In the genomic region with DNA sequence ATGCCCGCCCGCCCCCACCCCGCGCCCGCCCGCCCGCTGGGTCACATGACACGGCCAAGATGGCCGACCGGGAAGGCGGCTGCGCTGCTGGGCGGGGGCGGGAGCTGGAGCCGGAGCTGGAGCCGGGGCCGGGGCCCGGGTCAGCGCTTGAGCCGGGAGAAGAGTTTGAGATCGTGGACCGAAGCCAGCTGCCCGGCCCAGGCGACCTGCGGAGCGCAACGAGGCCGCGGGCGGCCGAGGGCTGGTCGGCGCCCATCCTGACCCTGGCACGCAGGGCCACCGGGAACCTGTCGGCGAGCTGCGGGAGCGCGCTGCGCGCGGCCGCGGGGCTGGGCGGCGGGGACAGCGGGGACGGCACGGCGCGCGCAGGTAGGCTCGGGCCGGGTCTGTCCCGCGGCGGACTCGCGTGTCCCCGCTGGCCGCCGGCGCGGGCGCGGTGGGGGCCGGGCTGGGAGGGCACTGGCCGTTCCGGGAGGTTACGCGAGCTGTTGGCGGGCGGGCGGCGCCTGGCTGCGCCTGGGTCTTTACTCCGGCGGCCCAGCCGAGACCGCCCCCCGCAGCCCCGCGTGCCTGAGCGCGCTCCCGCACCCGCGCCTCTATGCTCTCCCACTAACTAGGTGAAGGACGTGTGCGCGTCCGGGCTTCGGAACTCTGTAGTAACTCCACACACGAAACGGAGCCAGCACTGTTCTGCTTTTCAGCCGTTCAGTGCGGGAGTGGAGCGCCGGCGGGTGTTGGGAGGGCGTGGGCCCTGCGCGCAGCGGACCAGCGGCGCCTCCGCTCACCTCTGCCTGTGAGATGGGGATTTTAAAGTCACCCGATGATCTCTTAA, we compare ENCODE assay signal across 8 cellular contexts. TPM values are rescaled to one million over a fixed set of nuclear protein-coding genes. Genes with fewer than 3 reads are reported as not detected.
DNase-seq lines count a peak whose midpoint lies in the region; ATAC-seq and TF ChIP-seq lines count a peak whose summit lies in the region.

Gene RUFY1, plus strand, starts transcription at position 44 of the 832 bp plus-strand sequence. Its CDS starts 16 bp downstream, at position 60.

- no peaks in the 10 kb centered on the region for H3K36me3 ChIP-seq in liver (ENCODE audit: control insufficient read depth in 4 of 4, insufficient read depth in 3 of 4, low read depth in 1 of 4, low read length in 3 of 4)

- H3K4me3 Mint-ChIP-seq in activated CD4-positive, alpha-beta T cell treated with anti-CD3 and anti-CD28 coated beads, Interleukin-2, amount 10 ng/mL, durations not matched to agents 7 days and 5 days: peak within 1 kb of the TSS; percentile 98
- peak within 1 kb of the TSS; percentile 99 for H3K4me3 Mint-ChIP-seq in dendritic cell treated with granulocyte-macrophage colony-stimulating factor and Interleukin-4, amounts not matched to agents 40 ng/mL and 50 ng/mL, for 4 days

- H3K27ac ChIP-seq in AG04450 (ENCODE audit: low read depth, low read length) (peak within 1 kb of the TSS; percentile 91), liver (ENCODE audit: low read depth in 1 of 2, low read length in 2 of 2) (peak within 1 kb of the TSS; percentile 85 to 95)

- no peaks in the 10 kb centered on the region for H3K27me3 Mint-ChIP-seq in activated CD4-positive, alpha-beta T cell treated with anti-CD3 and anti-CD28 coated beads, Interleukin-2, amount 10 ng/mL, durations not matched to agents 7 days and 5 days
- H3K27me3 Mint-ChIP-seq in dendritic cell treated with granulocyte-macrophage colony-stimulating factor and Interleukin-4, amounts not matched to agents 40 ng/mL and 50 ng/mL, for 4 days: no peaks in the 10 kb centered on the region

- intact Hi-C loops in dendritic cell treated with granulocyte-macrophage colony-stimulating factor and Interleukin-4, amounts not matched to agents 40 ng/mL and 50 ng/mL, for 4 days (cut with micrococcal nuclease): loop anchor here (1.0 to 5.0 kb wide), 2 partner anchors 9 to 522 kb away; partner anchors contain the start of gene RNF130

- peak within 1 kb of the TSS; percentile 80 to 99 for H3K9ac ChIP-seq in liver (ENCODE audit: low read depth in 1 of 2, low read length in 2 of 2)

- POLR2A ChIA-PET in AG04450 (lab: Yijun Ruan, JAX): interaction anchor here (2.0 to 2.3 kb wide), 2 partner anchors 8 to 73 kb away, joined by 10 to 22 read pairs; partner anchors contain the start of gene HNRNPH1
- POLR2A ChIA-PET in activated CD4-positive, alpha-beta T cell treated with anti-CD3 and anti-CD28 coated beads, Interleukin-2, amount 10 ng/mL, durations not matched to agents 7 days and 5 days (lab: Charles Lee): interaction anchor here (1.2 kb wide), 1 partner anchor 8 kb away, joined by 7 read pairs; no protein-coding TSS in a partner anchor

- DNase-seq in AG04450 (ENCODE audit: low read depth, low spot score): peak; percentile 32
- peak; percentile 24 for DNase-seq in NCI-H446 treated with DMSO at 0.1 percent for 48 hours (lab: John Stamatoyannopoulos, UW)
- DNase-seq in activated CD4-positive, alpha-beta T cell treated with anti-CD3 and anti-CD28 coated beads, Interleukin-2, amount 10 ng/mL, durations not matched to agents 7 days and 5 days: peak; percentile 77
- DNase-seq in stimulated activated CD4-positive, alpha-beta T cell treated with anti-CD3 and anti-CD28 coated beads, Interleukin-4, amount 100 ng/mL, for 1 hour: peak; percentile 85

- H3K27ac Mint-ChIP-seq in activated CD4-positive, alpha-beta T cell treated with anti-CD3 and anti-CD28 coated beads, Interleukin-2, amount 10 ng/mL, durations not matched to agents 7 days and 5 days: peak within 1 kb of the TSS; percentile 98
- peak within 1 kb of the TSS; percentile 99 for H3K27ac Mint-ChIP-seq in dendritic cell treated with granulocyte-macrophage colony-stimulating factor and Interleukin-4, amounts not matched to agents 40 ng/mL and 50 ng/mL, for 4 days

- no peaks in the 10 kb centered on the region for H3K9me3 Mint-ChIP-seq in activated CD4-positive, alpha-beta T cell treated with anti-CD3 and anti-CD28 coated beads, Interleukin-2, amount 10 ng/mL, durations not matched to agents 7 days and 5 days
- H3K9me3 Mint-ChIP-seq in dendritic cell treated with granulocyte-macrophage colony-stimulating factor and Interleukin-4, amounts not matched to agents 40 ng/mL and 50 ng/mL, for 4 days: no peaks in the 10 kb centered on the region

- H3K4me3 ChIP-seq in AG04450 (ENCODE audit: low read depth, low read length): peak within 1 kb of the TSS; percentile 61
- H3K4me3 ChIP-seq in liver (ENCODE audit: low read depth in 1 of 3, low read length in 3 of 3): peak within 1 kb of the TSS; percentile 92 to 97 (median 94)

- CTCF ChIA-PET in AG04450 (lab: Charles Lee): interaction anchor here (0.6 kb wide), 1 partner anchor 136 kb away, joined by 3 read pairs; no protein-coding TSS in a partner anchor
- CTCF ChIA-PET in activated CD4-positive, alpha-beta T cell treated with anti-CD3 and anti-CD28 coated beads, Interleukin-2, amount 10 ng/mL, durations not matched to agents 7 days and 5 days (lab: Charles Lee): interaction anchor here (0.8 to 1.2 kb wide), 3 partner anchors 9 to 118 kb away, joined by 3 to 4 read pairs (median 4); partner anchors contain the start of gene HNRNPH1

- H3K9me3 ChIP-seq in AG04450 (ENCODE audit: control insufficient read depth, insufficient read depth, low read length) (no peaks in the 10 kb centered on the region), liver (ENCODE audit: control insufficient read depth in 4 of 4, low read length in 3 of 4) (no peaks in the 10 kb centered on the region)

- WGBS in liver: under 1% methylated on average over 109 of the region's 109 CpGs

- no peak for TF ChIP-seq CTCF in AG04450 (IDR thresholded peaks at IDR 0.05; ENCODE audit: low read depth, low read length)
- TF ChIP-seq CTCF in liver (IDR thresholded peaks at IDR 0.05; ENCODE audit: low read depth, low read length, missing input control): peak; percentile 28

- peak; percentile 76 for ATAC-seq in GM18858 (IDR thresholded peaks at IDR 0.05; ENCODE audit: unreplicated experiment)
- peak; percentile 74 for ATAC-seq in HG03064 (IDR thresholded peaks at IDR 0.05; ENCODE audit: low read depth, unreplicated experiment)

- H3K4me1 ChIP-seq in liver (ENCODE audit: control insufficient read depth in 4 of 4, insufficient read depth in 4 of 4, low read length in 3 of 4): peaks cover 2 to 22% (median 7%) of the 10 kb centered on the region in 4 donors

- H3K36me3 Mint-ChIP-seq in activated CD4-positive, alpha-beta T cell treated with anti-CD3 and anti-CD28 coated beads, Interleukin-2, amount 10 ng/mL, durations not matched to agents 7 days and 5 days (ENCODE audit: low read depth): peaks cover 19% of the 10 kb centered on the region
- peaks cover 31% of the 10 kb centered on the region for H3K36me3 Mint-ChIP-seq in dendritic cell treated with granulocyte-macrophage colony-stimulating factor and Interleukin-4, amounts not matched to agents 40 ng/mL and 50 ng/mL, for 4 days (ENCODE audit: low read depth)

- peaks cover 35% of the 10 kb centered on the region for H3K4me1 Mint-ChIP-seq in activated CD4-positive, alpha-beta T cell treated with anti-CD3 and anti-CD28 coated beads, Interleukin-2, amount 10 ng/mL, durations not matched to agents 7 days and 5 days
- H3K4me1 Mint-ChIP-seq in dendritic cell treated with granulocyte-macrophage colony-stimulating factor and Interleukin-4, amounts not matched to agents 40 ng/mL and 50 ng/mL, for 4 days (ENCODE audit: low read depth): peaks cover 26% of the 10 kb centered on the region

- H3K27me3 ChIP-seq in AG04450 (ENCODE audit: control insufficient read depth, insufficient read depth, low read length): no peaks in the 10 kb centered on the region
- no peaks in the 10 kb centered on the region for H3K27me3 ChIP-seq in liver (ENCODE audit: control insufficient read depth in 4 of 4, insufficient read depth in 4 of 4, low read length in 3 of 4)

- TF ChIP-seq RAD21 in liver (IDR thresholded peaks at IDR 0.05): no peak

TF ChIP-seq in liver, 16 proteins besides CTCF, POLR2A, EP300 and RAD21:
- TF ChIP-seq HNF4G (IDR thresholded peaks at IDR 0.05) (no peak), FOXA1 (IDR thresholded peaks at IDR 0.05) (no peak), EGR1 (IDR thresholded peaks at IDR 0.05; ENCODE audit: low read depth in 2 of 2) (no peak), FOXA2 (IDR thresholded peaks at IDR 0.05) (no peak), RXRA (IDR thresholded peaks at IDR 0.05) (no peak), YY1 (IDR thresholded peaks at IDR 0.05) (peak; percentile 88), ATF3 (IDR thresholded peaks at IDR 0.05) (no peak)
- TF ChIP-seq, protein P1, sequence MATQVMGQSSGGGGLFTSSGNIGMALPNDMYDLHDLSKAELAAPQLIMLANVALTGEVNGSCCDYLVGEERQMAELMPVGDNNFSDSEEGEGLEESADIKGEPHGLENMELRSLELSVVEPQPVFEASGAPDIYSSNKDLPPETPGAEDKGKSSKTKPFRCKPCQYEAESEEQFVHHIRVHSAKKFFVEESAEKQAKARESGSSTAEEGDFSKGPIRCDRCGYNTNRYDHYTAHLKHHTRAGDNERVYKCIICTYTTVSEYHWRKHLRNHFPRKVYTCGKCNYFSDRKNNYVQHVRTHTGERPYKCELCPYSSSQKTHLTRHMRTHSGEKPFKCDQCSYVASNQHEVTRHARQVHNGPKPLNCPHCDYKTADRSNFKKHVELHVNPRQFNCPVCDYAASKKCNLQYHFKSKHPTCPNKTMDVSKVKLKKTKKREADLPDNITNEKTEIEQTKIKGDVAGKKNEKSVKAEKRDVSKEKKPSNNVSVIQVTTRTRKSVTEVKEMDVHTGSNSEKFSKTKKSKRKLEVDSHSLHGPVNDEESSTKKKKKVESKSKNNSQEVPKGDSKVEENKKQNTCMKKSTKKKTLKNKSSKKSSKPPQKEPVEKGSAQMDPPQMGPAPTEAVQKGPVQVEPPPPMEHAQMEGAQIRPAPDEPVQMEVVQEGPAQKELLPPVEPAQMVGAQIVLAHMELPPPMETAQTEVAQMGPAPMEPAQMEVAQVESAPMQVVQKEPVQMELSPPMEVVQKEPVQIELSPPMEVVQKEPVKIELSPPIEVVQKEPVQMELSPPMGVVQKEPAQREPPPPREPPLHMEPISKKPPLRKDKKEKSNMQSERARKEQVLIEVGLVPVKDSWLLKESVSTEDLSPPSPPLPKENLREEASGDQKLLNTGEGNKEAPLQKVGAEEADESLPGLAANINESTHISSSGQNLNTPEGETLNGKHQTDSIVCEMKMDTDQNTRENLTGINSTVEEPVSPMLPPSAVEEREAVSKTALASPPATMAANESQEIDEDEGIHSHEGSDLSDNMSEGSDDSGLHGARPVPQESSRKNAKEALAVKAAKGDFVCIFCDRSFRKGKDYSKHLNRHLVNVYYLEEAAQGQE (IDR thresholded peaks at IDR 0.05): no peak
TF ChIP-seq in liver: peak in this region for 1.

RNA-seq across cellular contexts. Expression of gene RUFY1, which starts in this region (rescaled TPM):
- 24.1 and 31.1 TPM in 2 replicates for polyA plus RNA-seq in AG04450 (2011; rRNA removed)
- polyA minus RNA-seq in AG04450 (2011; rRNA and poly(A)+ RNA removed): 23.2 and 24.0 TPM in 2 replicates
- total RNA-seq in activated CD4-positive, alpha-beta T cell treated with anti-CD3 and anti-CD28 coated beads, Interleukin-2, amount 10 ng/mL, durations not matched to agents 7 days and 5 days: 10 to 100 TPM; 50.5 to 53.4 TPM
- total RNA-seq in liver: 10 to 100 TPM; 21.6 to 25.2 TPM
- 10 to 100 TPM; 11.6 to 14.9 TPM for polyA plus RNA-seq in liver

Comparison
In these comparisons a context has a peak if more than half of its experiments do, and no peak if none do; other contexts are left out.
1. Peak in every context shown above with its lines: DNase-seq, ATAC-seq, H3K4me3 ChIP-seq and H3K27ac ChIP-seq.
2. DNase-seq: peak in every context shown above with its lines; median percentile 85 in stimulated activated CD4-positive, alpha-beta T cell treated with anti-CD3 and anti-CD28 coated beads, Interleukin-4, amount 100 ng/mL, for 1 hour; 77 in activated CD4-positive, alpha-beta T cell treated with anti-CD3 and anti-CD28 coated beads, Interleukin-2, amount 10 ng/mL, durations not matched to agents 7 days and 5 days; 32 in AG04450; 24 in NCI-H446 treated with DMSO at 0.1 percent for 48 hours.